ENCODE assay signal across 1 cellular context in the genomic region with DNA sequence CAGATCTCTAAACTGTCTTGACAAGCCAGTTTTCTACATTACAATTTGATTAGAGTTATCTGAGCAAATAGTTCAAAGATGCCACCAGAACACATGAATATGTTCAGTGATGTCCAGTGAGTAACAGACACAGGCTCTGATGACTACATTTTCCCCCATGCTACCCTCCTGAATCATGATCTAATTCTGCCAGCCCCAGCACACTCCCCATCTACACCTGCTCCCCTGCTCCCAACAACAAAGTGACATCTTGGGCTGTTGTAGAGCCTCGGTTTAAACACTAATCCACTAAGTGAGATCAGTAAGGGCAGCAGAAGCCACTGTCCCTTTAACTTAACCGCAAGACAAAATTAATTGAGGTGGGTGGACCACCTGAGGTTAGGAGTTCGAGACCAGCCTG.
TF ChIP-seq lines count a peak whose summit lies in the region.

No MANE protein-coding gene starts in this region.

TF ChIP-seq in WTC11, 78 proteins besides CTCF, POLR2A, EP300 and RAD21:
- TF ChIP-seq MAX (CRISPR knock-in tag; IDR thresholded peaks at IDR 0.05) (no peak), SOX15 (CRISPR knock-in tag; IDR thresholded peaks at IDR 0.05) (no peak), GABPB1 (CRISPR knock-in tag; IDR thresholded peaks at IDR 0.05) (no peak), KAT7 (CRISPR knock-in tag; IDR thresholded peaks at IDR 0.05; ENCODE audit: borderline replicate concordance) (no peak), E2F5 (CRISPR knock-in tag; IDR thresholded peaks at IDR 0.05) (no peak), TEAD1 (CRISPR knock-in tag; IDR thresholded peaks at IDR 0.05) (no peak), MLX (CRISPR knock-in tag; IDR thresholded peaks at IDR 0.05) (no peak), ZNF317 (CRISPR knock-in tag; IDR thresholded peaks at IDR 0.05; ENCODE audit: borderline replicate concordance, low read depth) (no peak)
- TF ChIP-seq, protein P1, sequence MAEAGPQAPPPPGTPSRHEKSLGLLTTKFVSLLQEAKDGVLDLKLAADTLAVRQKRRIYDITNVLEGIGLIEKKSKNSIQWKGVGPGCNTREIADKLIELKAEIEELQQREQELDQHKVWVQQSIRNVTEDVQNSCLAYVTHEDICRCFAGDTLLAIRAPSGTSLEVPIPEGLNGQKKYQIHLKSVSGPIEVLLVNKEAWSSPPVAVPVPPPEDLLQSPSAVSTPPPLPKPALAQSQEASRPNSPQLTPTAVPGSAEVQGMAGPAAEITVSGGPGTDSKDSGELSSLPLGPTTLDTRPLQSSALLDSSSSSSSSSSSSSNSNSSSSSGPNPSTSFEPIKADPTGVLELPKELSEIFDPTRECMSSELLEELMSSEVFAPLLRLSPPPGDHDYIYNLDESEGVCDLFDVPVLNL (CRISPR knock-in tag; IDR thresholded peaks at IDR 0.05; ENCODE audit: borderline replicate concordance, low read depth): no peak
- TF ChIP-seq, protein P2, sequence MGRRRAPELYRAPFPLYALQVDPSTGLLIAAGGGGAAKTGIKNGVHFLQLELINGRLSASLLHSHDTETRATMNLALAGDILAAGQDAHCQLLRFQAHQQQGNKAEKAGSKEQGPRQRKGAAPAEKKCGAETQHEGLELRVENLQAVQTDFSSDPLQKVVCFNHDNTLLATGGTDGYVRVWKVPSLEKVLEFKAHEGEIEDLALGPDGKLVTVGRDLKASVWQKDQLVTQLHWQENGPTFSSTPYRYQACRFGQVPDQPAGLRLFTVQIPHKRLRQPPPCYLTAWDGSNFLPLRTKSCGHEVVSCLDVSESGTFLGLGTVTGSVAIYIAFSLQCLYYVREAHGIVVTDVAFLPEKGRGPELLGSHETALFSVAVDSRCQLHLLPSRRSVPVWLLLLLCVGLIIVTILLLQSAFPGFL (CRISPR knock-in tag; IDR thresholded peaks at IDR 0.05; ENCODE audit: borderline replicate concordance): no peak
- TF ChIP-seq, protein P3, sequence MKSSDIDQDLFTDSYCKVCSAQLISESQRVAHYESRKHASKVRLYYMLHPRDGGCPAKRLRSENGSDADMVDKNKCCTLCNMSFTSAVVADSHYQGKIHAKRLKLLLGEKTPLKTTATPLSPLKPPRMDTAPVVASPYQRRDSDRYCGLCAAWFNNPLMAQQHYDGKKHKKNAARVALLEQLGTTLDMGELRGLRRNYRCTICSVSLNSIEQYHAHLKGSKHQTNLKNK (CRISPR knock-in tag; IDR thresholded peaks at IDR 0.05): no peak
